3 cellular contexts compared by ENCODE assay signal in the genomic region with DNA sequence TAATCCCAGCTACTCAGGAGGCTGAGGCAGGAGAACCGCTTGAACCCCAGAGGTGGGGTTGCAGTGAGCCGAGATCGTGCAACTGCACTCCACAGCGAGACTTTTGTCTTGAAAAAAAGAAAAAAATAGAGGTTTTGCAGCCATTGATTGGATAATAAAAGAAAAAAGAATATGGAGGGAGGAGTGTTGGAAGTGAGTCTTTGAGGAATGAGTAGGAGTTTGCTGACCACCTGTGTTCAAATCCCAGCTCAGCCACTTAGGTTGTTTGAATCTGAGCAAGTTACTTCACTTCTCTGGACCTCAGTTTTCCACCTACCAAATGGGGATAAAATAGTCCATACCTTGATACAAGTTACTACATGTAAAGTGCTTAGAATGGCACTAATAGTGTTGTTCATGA.
A peak's percentile ranks its signal among the peaks of the same experiment; 100 is the strongest.
TF ChIP-seq lines count a peak whose summit lies in the region.

No MANE protein-coding gene starts in this region.

TF ChIP-seq in SK-N-SH treated with all-trans-retinoic acid at 6 μM for 48 hours, 23 proteins besides CTCF, POLR2A, EP300 and RAD21:
- TF ChIP-seq ZFP3 (CRISPR knock-in tag; IDR thresholded peaks at IDR 0.05) (peak; percentile 75), ZFP30 (CRISPR knock-in tag; IDR thresholded peaks at IDR 0.05) (no peak), ZNF70 (CRISPR knock-in tag; IDR thresholded peaks at IDR 0.05) (no peak), ZNF8 (CRISPR knock-in tag; IDR thresholded peaks at IDR 0.05) (no peak)
TF ChIP-seq in SK-N-SH treated with all-trans-retinoic acid at 6 μM for 48 hours: peak in this region for 1.

TF ChIP-seq in SK-N-SH, 30 proteins besides CTCF, POLR2A, EP300 and RAD21:
- TF ChIP-seq MAX (IDR thresholded peaks at IDR 0.05; ENCODE audit: low read depth) (no peak), GATA2 (CRISPR knock-in tag; IDR thresholded peaks at IDR 0.05) (no peak), POLR2AphosphoS5 (IDR thresholded peaks at IDR 0.05; ENCODE audit: low read depth, low read length) (no peak), RFX5 (IDR thresholded peaks at IDR 0.05; ENCODE audit: low read length) (no peak), GABPA (IDR thresholded peaks at IDR 0.05; ENCODE audit: low read depth) (no peak)

TF ChIP-seq in HEK293, 187 proteins besides CTCF, POLR2A, EP300 and RAD21:
- TF ChIP-seq SP2 (tag by site-specific recombination; IDR thresholded peaks at IDR 0.05), result no peak
- TF ChIP-seq BCL11A (tag by site-specific recombination; IDR thresholded peaks at IDR 0.05; ENCODE audit: low read depth), result no peak
- TF ChIP-seq ZNF274 (IDR thresholded peaks at IDR 0.05; ENCODE audit: low read length), result no peak
- TF ChIP-seq ZNF274 (tag by site-specific recombination; IDR thresholded peaks at IDR 0.05; ENCODE audit: borderline replicate concordance), result no peak
- TF ChIP-seq GLI2 (tag by site-specific recombination; IDR thresholded peaks at IDR 0.05; ENCODE audit: borderline replicate concordance, low read depth), result no peak
- no peak for TF ChIP-seq KLF7 (tag by site-specific recombination; IDR thresholded peaks at IDR 0.05; ENCODE audit: borderline replicate concordance)
- no peak for TF ChIP-seq ZNF513 (tag by site-specific recombination; IDR thresholded peaks at IDR 0.05)
- peak; percentile 65; the same call in 1 of the 2 replicates for TF ChIP-seq ZFP3 (tag by site-specific recombination; IDR thresholded peaks at IDR 0.05; ENCODE audit: low read depth)
- no peak for TF ChIP-seq ZNF324 (tag by site-specific recombination; IDR thresholded peaks at IDR 0.05)
